17 cellular contexts compared by ENCODE assay signal in genomic region chr18:73316513-73316912, GRCh38.
"Had no signal": no experiment of that assay in that cellular context is flagged by ENCODE, and none has a peak within 500 bp of the region (broad histone marks: within the 10 kb centered on the region; RNA-seq: fewer than 3 reads in every experiment).

No MANE protein-coding gene starts in this region.

- H3K27me3 ChIP-seq: gastrocnemius medialis, left lung, right lobe of liver had no signal

- H3K36me3 ChIP-seq: gastrocnemius medialis, left lung, right lobe of liver had no signal

- H3K4me1 ChIP-seq: gastrocnemius medialis, left lung had no signal

- ATAC-seq: activated T-cell treated with anti-CD3 and anti-CD28 coated beads, Interleukin-2, amount 50 U/mL, for 4 hours; effector memory CD8-positive, alpha-beta T cell; gastrocnemius medialis; left lung; T-cell had no signal

- H3K9me3 ChIP-seq: gastrocnemius medialis, left lung, right lobe of liver had no signal

- DNase-seq: activated CD4-positive, alpha-beta memory T cell treated with anti-CD3 and anti-CD28 coated beads for 36 hours; activated CD4-positive, alpha-beta T cell treated with anti-CD3 and anti-CD28 coated beads for 1 hour; activated gamma-delta T cell; activated T-cell treated with anti-CD3 and anti-CD28 coated beads, Interleukin-2, amount 50 U/mL, for 4 hours; effector memory CD8-positive, alpha-beta T cell; erythroblast; gastrocnemius medialis; left lung; mesendoderm; occipital lobe; right lobe of liver; stimulated activated CD4-positive, alpha-beta T cell treated with anti-CD3 and anti-CD28 coated beads, Interleukin-12 subunit alpha, Interleukin-12 subunit beta, amount 100 ng/mL, for 4 hours; stimulated activated naive CD4-positive, alpha-beta T cell; substantia nigra; T-cell; T1000; trophoblast cell had no signal

- H3K27ac ChIP-seq: gastrocnemius medialis, left lung, right lobe of liver had no signal

- H3K4me3 ChIP-seq: gastrocnemius medialis, left lung, right lobe of liver had no signal
